ENCODE assay signal across 10 cellular contexts in the genomic region with DNA sequence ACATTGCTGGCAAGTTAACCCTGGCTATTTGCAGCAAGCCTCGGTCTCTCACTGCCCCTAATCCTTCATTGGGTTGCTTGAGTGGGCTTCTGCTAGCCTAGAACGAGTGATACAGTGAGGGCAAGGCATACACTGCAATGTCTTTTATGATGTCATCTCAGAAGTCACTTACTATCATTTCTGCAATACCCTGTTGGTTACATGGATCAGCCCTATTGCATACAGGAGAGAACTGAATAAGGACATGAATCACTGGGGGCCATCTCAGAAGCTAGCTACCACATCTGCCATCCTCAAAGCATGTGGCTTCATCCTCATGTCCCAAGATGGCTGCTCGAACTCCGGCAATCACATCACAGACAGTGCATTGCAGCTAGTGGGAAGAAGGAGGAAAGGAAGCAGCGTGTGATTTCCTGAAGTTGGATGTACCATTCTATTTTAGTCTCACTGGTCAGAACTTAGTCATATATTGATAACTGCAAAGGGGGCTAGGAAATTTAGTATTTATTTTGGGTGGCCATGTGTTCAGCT.
"Had no signal": no experiment of that assay in that cellular context is flagged by ENCODE, and none has a peak within 500 bp of the region (broad histone marks: within the 10 kb centered on the region; RNA-seq: fewer than 3 reads in every experiment).

No MANE protein-coding gene starts in this region.

- H3K4me1 ChIP-seq: breast epithelium, neural progenitor cell, parathyroid adenoma, suprapubic skin had no signal

- H3K27ac ChIP-seq: breast epithelium, neural progenitor cell, parathyroid adenoma, suprapubic skin had no signal

- H3K27ac Mint-ChIP-seq: endodermal cell, neural progenitor cell had no signal

- H3K4me3 ChIP-seq: breast epithelium, neural progenitor cell, suprapubic skin had no signal

- H3K9me3 ChIP-seq: breast epithelium, suprapubic skin had no signal

- DNase-seq: activated CD4-positive, alpha-beta T cell treated with anti-CD3 and anti-CD28 coated beads for 4 hours; activated gamma-delta T cell treated with Interleukin-2 at 50 U/mL for 16 hours; aorta; endodermal cell; hippocampal formation; retina had no signal

- H3K27me3 ChIP-seq: breast epithelium, neural progenitor cell, suprapubic skin had no signal

- H3K4me3 Mint-ChIP-seq: endodermal cell, neural progenitor cell had no signal

- H3K36me3 ChIP-seq: breast epithelium, neural progenitor cell, suprapubic skin had no signal

- H3K36me3 Mint-ChIP-seq: neural progenitor cell had no signal

- H3K4me1 Mint-ChIP-seq: neural progenitor cell had no signal

- H3K9me3 Mint-ChIP-seq: endodermal cell, neural progenitor cell had no signal
